Comparison of ENCODE assay signal across 10 cellular contexts in the genomic region with DNA sequence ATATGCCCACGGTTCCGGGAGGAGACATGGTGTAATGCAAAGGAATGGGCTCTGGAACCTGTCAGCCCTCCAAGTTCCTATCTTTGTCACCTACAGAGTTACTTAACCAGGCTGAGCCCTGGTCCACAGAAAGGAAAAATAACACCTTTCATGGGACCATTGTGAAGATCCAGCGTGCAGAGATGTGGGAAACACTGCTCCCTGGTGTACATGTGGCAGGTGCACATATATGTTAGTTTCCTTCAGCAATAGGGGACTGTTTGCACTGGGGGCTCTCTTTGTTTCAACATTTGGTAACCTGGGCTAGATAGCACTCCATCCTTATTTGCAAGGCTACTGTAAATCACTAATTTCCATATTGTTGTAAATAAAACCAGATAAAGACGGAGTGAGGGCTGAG.
DNase-seq lines count a peak whose midpoint lies in the region; TF ChIP-seq lines count a peak whose summit lies in the region.
"Had no signal": no experiment of that assay in that cellular context is flagged by ENCODE, and none has a peak within 500 bp of the region (broad histone marks: within the 10 kb centered on the region; RNA-seq: fewer than 3 reads in every experiment).

No MANE protein-coding gene starts in this region.

- POLR2A ChIA-PET in activated CD4-positive, alpha-beta memory T cell treated with anti-CD3 and anti-CD28 coated beads for 36 hours (lab: Charles Lee), result no interaction called here

- CTCF ChIA-PET in activated CD4-positive, alpha-beta memory T cell treated with anti-CD3 and anti-CD28 coated beads for 36 hours (lab: Charles Lee), result no interaction called here

- H3K27ac Mint-ChIP-seq in brain, result no peak overlapping the region
- H3K27ac Mint-ChIP-seq in osteocyte (ENCODE audit: unreplicated experiment), result no peak overlapping the region
- H3K27ac Mint-ChIP-seq in activated CD4-positive, alpha-beta memory T cell treated with anti-CD3 and anti-CD28 coated beads for 36 hours, result no peak overlapping the region
- H3K27ac Mint-ChIP-seq: B cell, memory B cell had no signal

- no peaks in the 10 kb centered on the region for H3K4me1 Mint-ChIP-seq in brain
- H3K4me1 Mint-ChIP-seq in osteocyte (ENCODE audit: unreplicated experiment), result no peaks in the 10 kb centered on the region
- H3K4me1 Mint-ChIP-seq in activated CD4-positive, alpha-beta memory T cell treated with anti-CD3 and anti-CD28 coated beads for 36 hours (ENCODE audit: low read depth), result no peaks in the 10 kb centered on the region
- H3K4me1 Mint-ChIP-seq: B cell, memory B cell had no signal

- TF ChIP-seq CTCF in brain (conservative IDR thresholded peaks at IDR 0.05) (peak; percentile 16 to 60), osteocyte (IDR thresholded peaks at IDR 0.05) (peak; percentile 48)

- H3K4me3 Mint-ChIP-seq in brain (no peak overlapping the region), osteocyte (ENCODE audit: unreplicated experiment) (no peak overlapping the region)
- H3K4me3 Mint-ChIP-seq in activated CD4-positive, alpha-beta memory T cell treated with anti-CD3 and anti-CD28 coated beads for 36 hours, result no peak overlapping the region
- H3K4me3 Mint-ChIP-seq: B cell, memory B cell had no signal

- H3K27me3 Mint-ChIP-seq in brain (peaks cover 13% of the 10 kb centered on the region), osteocyte (ENCODE audit: unreplicated experiment) (peaks cover 5% of the 10 kb centered on the region)
- H3K27me3 Mint-ChIP-seq in activated CD4-positive, alpha-beta memory T cell treated with anti-CD3 and anti-CD28 coated beads for 36 hours, result peaks cover 4% of the 10 kb centered on the region

- no peaks in the 10 kb centered on the region for H3K36me3 Mint-ChIP-seq in brain
- H3K36me3 Mint-ChIP-seq in osteocyte (ENCODE audit: unreplicated experiment), result no peaks in the 10 kb centered on the region
- no peaks in the 10 kb centered on the region for H3K36me3 Mint-ChIP-seq in activated CD4-positive, alpha-beta memory T cell treated with anti-CD3 and anti-CD28 coated beads for 36 hours
- H3K36me3 Mint-ChIP-seq: memory B cell had no signal

- intact Hi-C loops in activated CD4-positive, alpha-beta memory T cell treated with anti-CD3 and anti-CD28 coated beads for 36 hours (cut with micrococcal nuclease), result no loop called here

- H3K9me3 Mint-ChIP-seq in brain, result no peaks in the 10 kb centered on the region
- H3K9me3 Mint-ChIP-seq in osteocyte (ENCODE audit: unreplicated experiment), result no peaks in the 10 kb centered on the region
- H3K9me3 Mint-ChIP-seq in activated CD4-positive, alpha-beta memory T cell treated with anti-CD3 and anti-CD28 coated beads for 36 hours, result no peaks in the 10 kb centered on the region

- DNase-seq in NCI-H1105 treated with DMSO at 0.1 percent for 48 hours (lab: John Stamatoyannopoulos, UW), result peak; percentile 8
- DNase-seq in NCI-H1105 (lab: John Stamatoyannopoulos, UW), result no peak
- peak; percentile 39 for DNase-seq in LoVo (ENCODE audit: low spot score)
- no peak for DNase-seq in osteocyte (ENCODE audit: extremely low spot score, unreplicated experiment)
- DNase-seq in activated CD4-positive, CD25-positive, alpha-beta regulatory T cell (lab: John Stamatoyannopoulos, UW), result no peak
- DNase-seq in activated CD4-positive, alpha-beta T cell treated with anti-CD3 and anti-CD28 coated beads for 4 hours, result no peak
- DNase-seq in activated CD4-positive, alpha-beta memory T cell treated with anti-CD3 and anti-CD28 coated beads for 36 hours, result no peak

Comparison
In these comparisons a context has a peak if more than half of its experiments do, and no peak if none do; other contexts are left out.
1. DNase-seq: peak in NCI-H1105 treated with DMSO at 0.1 percent for 48 hours (single experiment) and LoVo (single experiment); none in NCI-H1105 (single experiment), osteocyte (single experiment), activated CD4-positive, CD25-positive, alpha-beta regulatory T cell (0 of 4), activated CD4-positive, alpha-beta T cell treated with anti-CD3 and anti-CD28 coated beads for 4 hours (0 of 2) and activated CD4-positive, alpha-beta memory T cell treated with anti-CD3 and anti-CD28 coated beads for 36 hours (single experiment).